8 cellular contexts compared by ENCODE assay signal in the genomic region with DNA sequence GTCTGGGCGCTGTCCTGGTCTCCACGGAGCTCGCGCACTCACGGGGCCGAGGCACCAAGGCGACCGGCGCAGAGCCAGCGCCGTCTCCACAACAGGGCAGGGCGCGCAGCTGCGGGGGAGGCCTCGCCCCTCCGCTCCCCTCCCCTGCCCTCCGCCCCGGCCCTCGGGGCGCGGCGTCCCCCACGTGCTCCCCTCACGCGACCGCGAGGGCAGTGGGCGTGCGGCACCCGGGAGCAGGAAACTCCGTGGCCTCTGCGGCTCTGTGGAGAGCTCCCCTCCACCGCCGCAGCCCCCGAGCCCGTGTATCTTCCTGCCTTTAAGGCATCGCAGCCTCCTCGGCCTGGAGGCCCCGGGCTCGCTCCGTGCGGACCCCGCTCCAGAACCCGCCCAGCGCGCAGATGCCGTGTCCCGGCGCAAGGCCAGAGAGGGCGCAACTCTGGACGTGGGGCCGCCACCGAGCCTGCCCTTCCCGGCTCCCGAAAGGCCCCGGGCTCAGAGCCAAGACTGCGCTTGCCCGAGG. TPM values are rescaled to one million over a fixed set of nuclear protein-coding genes. Genes with fewer than 3 reads are reported as not detected.
DNase-seq lines count a peak whose midpoint lies in the region; ATAC-seq and TF ChIP-seq lines count a peak whose summit lies in the region.

No MANE protein-coding gene starts in this region.

- H3K9me3 Mint-ChIP-seq in activated T-helper 2 cell treated with anti-CD3 and anti-CD28 coated beads, Interferon-gamma antibody, Interleukin-2, Interleukin-4, amounts not matched to agents 10 μg/mL and 5 μg/mL and 100 μg/mL, durations not matched to agents 14 hours and 24 hours and 36 hours = no peaks in the 10 kb centered on the region

- no peaks in the 10 kb centered on the region for H3K9me3 ChIP-seq in BE2C
- no peaks in the 10 kb centered on the region for H3K9me3 ChIP-seq in neuron (ENCODE audit: low read length)

- peaks cover 24% of the 10 kb centered on the region for H3K36me3 ChIP-seq in BE2C
- H3K36me3 ChIP-seq in neuron (ENCODE audit: insufficient read depth, low read length) = peaks cover 23% of the 10 kb centered on the region

- H3K36me3 Mint-ChIP-seq in activated T-helper 2 cell treated with anti-CD3 and anti-CD28 coated beads, Interferon-gamma antibody, Interleukin-2, Interleukin-4, amounts not matched to agents 10 μg/mL and 5 μg/mL and 100 μg/mL, durations not matched to agents 14 hours and 24 hours and 36 hours (ENCODE audit: low read depth) = peaks cover 27% of the 10 kb centered on the region

- peak overlapping the region; percentile 79 for H3K4me3 Mint-ChIP-seq in activated T-helper 2 cell treated with anti-CD3 and anti-CD28 coated beads, Interferon-gamma antibody, Interleukin-2, Interleukin-4, amounts not matched to agents 10 μg/mL and 5 μg/mL and 100 μg/mL, durations not matched to agents 14 hours and 24 hours and 36 hours (ENCODE audit: low read depth)

- H2AFZ ChIP-seq in neuron (ENCODE audit: low read depth, low read length) = peak overlapping the region; percentile 53

- peak overlapping the region; percentile 95 for H3K27ac ChIP-seq in temporal lobe (ENCODE audit: low read depth, low read length)

- H3K4me3 ChIP-seq in BE2C (ENCODE audit: low read depth, low read length) (peak overlapping the region; percentile 76), fibroblast of villous mesenchyme (ENCODE audit: low read depth, low read length) (peak overlapping the region; percentile 65), neuron (ENCODE audit: low read length) (peak overlapping the region; percentile 65)

- H3K4me1 ChIP-seq in BE2C = peaks cover 20% of the 10 kb centered on the region
- peaks cover 25% of the 10 kb centered on the region for H3K4me1 ChIP-seq in neuron (ENCODE audit: insufficient read depth, low read length)

- ATAC-seq in GM18873 (IDR thresholded peaks at IDR 0.05; ENCODE audit: low FRiP score, unreplicated experiment) = peak; percentile 7
- peak; percentile 10 for ATAC-seq in HG03108 (IDR thresholded peaks at IDR 0.05; ENCODE audit: unreplicated experiment)

- no peaks in the 10 kb centered on the region for H3K27me3 Mint-ChIP-seq in activated T-helper 2 cell treated with anti-CD3 and anti-CD28 coated beads, Interferon-gamma antibody, Interleukin-2, Interleukin-4, amounts not matched to agents 10 μg/mL and 5 μg/mL and 100 μg/mL, durations not matched to agents 14 hours and 24 hours and 36 hours (ENCODE audit: low read depth)

- peaks cover 14% of the 10 kb centered on the region for H3K4me1 Mint-ChIP-seq in activated T-helper 2 cell treated with anti-CD3 and anti-CD28 coated beads, Interferon-gamma antibody, Interleukin-2, Interleukin-4, amounts not matched to agents 10 μg/mL and 5 μg/mL and 100 μg/mL, durations not matched to agents 14 hours and 24 hours and 36 hours (ENCODE audit: low read depth)

- peak overlapping the region; percentile 46 for H3K27ac Mint-ChIP-seq in activated T-helper 2 cell treated with anti-CD3 and anti-CD28 coated beads, Interferon-gamma antibody, Interleukin-2, Interleukin-4, amounts not matched to agents 10 μg/mL and 5 μg/mL and 100 μg/mL, durations not matched to agents 14 hours and 24 hours and 36 hours

- DNase-seq in BE2C = peak; percentile 75
- peak; percentile 86 for DNase-seq in NOMO-1 treated with dmso at 0.1 percent for 144 hours (lab: John Stamatoyannopoulos, UW; ENCODE audit: unreplicated experiment)
- no peak for DNase-seq in activated T-helper 2 cell treated with anti-CD3 and anti-CD28 coated beads, Interferon-gamma antibody, Interleukin-2, Interleukin-4, amounts not matched to agents 10 μg/mL and 5 μg/mL and 100 μg/mL, durations not matched to agents 14 hours and 24 hours and 36 hours (ENCODE audit: low spot score)
- DNase-seq in fibroblast of villous mesenchyme (ENCODE audit: low read depth) = peak; percentile 75

- TF ChIP-seq CTCF in BE2C (IDR thresholded peaks at IDR 0.05; ENCODE audit: low read depth, low read length) = peak; percentile 9; the same call in 1 of the 2 replicates
- TF ChIP-seq CTCF in fibroblast of villous mesenchyme (IDR thresholded peaks at IDR 0.05; ENCODE audit: insufficient read depth, low read depth, low read length) = no peak

- intact Hi-C loops in activated T-helper 2 cell treated with anti-CD3 and anti-CD28 coated beads, Interferon-gamma antibody, Interleukin-2, Interleukin-4, amounts not matched to agents 10 μg/mL and 5 μg/mL and 100 μg/mL, durations not matched to agents 14 hours and 24 hours and 36 hours (cut with micrococcal nuclease) = loop anchor here (5.0 kb wide), 1 partner anchor 113 kb away; no protein-coding TSS in a partner anchor

- H3K27me3 ChIP-seq in BE2C (no peaks in the 10 kb centered on the region), neuron (ENCODE audit: insufficient read depth, low read length) (no peaks in the 10 kb centered on the region)

RNA-seq across cellular contexts. Expression of gene TUBB4B, which starts 0.7 kb away (rescaled TPM):
- 604 TPM for polyA plus RNA-seq in BE2C (2012; ENCODE audit: insufficient read depth, insufficient read length, low read depth)
- total RNA-seq in activated T-helper 2 cell treated with anti-CD3 and anti-CD28 coated beads, Interferon-gamma antibody, Interleukin-2, Interleukin-4, amounts not matched to agents 10 μg/mL and 5 μg/mL and 100 μg/mL, durations not matched to agents 14 hours and 24 hours and 36 hours = 357 and 361 TPM in 2 replicates
- 151 and 218 TPM in 2 replicates for total RNA-seq in fibroblast of villous mesenchyme
- 76.5 TPM for total RNA-seq in temporal lobe

RNA-seq across cellular contexts. Expression of gene SLC34A3, which starts 9.7 kb away (rescaled TPM):
- 0.54 TPM for polyA plus RNA-seq in BE2C (2012; ENCODE audit: insufficient read depth, insufficient read length, low read depth)
- not detected in 2 replicates for total RNA-seq in activated T-helper 2 cell treated with anti-CD3 and anti-CD28 coated beads, Interferon-gamma antibody, Interleukin-2, Interleukin-4, amounts not matched to agents 10 μg/mL and 5 μg/mL and 100 μg/mL, durations not matched to agents 14 hours and 24 hours and 36 hours
- total RNA-seq in fibroblast of villous mesenchyme = under 0.01 TPM in 1 of 2 replicates, not detected in the other
- not detected for total RNA-seq in temporal lobe

RNA-seq across cellular contexts. Expression of gene STPG3, which starts 10.7 kb away (rescaled TPM):
- not detected for polyA plus RNA-seq in BE2C (2012; ENCODE audit: insufficient read depth, insufficient read length, low read depth)
- 0.48 TPM in 2 replicates for total RNA-seq in activated T-helper 2 cell treated with anti-CD3 and anti-CD28 coated beads, Interferon-gamma antibody, Interleukin-2, Interleukin-4, amounts not matched to agents 10 μg/mL and 5 μg/mL and 100 μg/mL, durations not matched to agents 14 hours and 24 hours and 36 hours
- total RNA-seq in fibroblast of villous mesenchyme (not detected in 2 replicates), temporal lobe (not detected)

RNA-seq across cellular contexts. Expression of gene RNF224, which starts 13.1 kb away (rescaled TPM):
- polyA plus RNA-seq in BE2C (2012; ENCODE audit: insufficient read depth, insufficient read length, low read depth) = 0.73 TPM
- total RNA-seq in activated T-helper 2 cell treated with anti-CD3 and anti-CD28 coated beads, Interferon-gamma antibody, Interleukin-2, Interleukin-4, amounts not matched to agents 10 μg/mL and 5 μg/mL and 100 μg/mL, durations not matched to agents 14 hours and 24 hours and 36 hours = not detected in 2 replicates
- not detected in 2 replicates for total RNA-seq in fibroblast of villous mesenchyme
- total RNA-seq in temporal lobe = under 0.01 TPM

RNA-seq across cellular contexts. Expression of gene NELFB, which starts 14.7 kb away (rescaled TPM):
- polyA plus RNA-seq in BE2C (2012; ENCODE audit: insufficient read depth, insufficient read length, low read depth) = 204 TPM
- total RNA-seq in activated T-helper 2 cell treated with anti-CD3 and anti-CD28 coated beads, Interferon-gamma antibody, Interleukin-2, Interleukin-4, amounts not matched to agents 10 μg/mL and 5 μg/mL and 100 μg/mL, durations not matched to agents 14 hours and 24 hours and 36 hours = 71.4 and 72.6 TPM in 2 replicates
- 47.1 and 48.6 TPM in 2 replicates for total RNA-seq in fibroblast of villous mesenchyme
- 32.2 TPM for total RNA-seq in temporal lobe
